ENCODE assay signal across 1 cellular context in the genomic region with DNA sequence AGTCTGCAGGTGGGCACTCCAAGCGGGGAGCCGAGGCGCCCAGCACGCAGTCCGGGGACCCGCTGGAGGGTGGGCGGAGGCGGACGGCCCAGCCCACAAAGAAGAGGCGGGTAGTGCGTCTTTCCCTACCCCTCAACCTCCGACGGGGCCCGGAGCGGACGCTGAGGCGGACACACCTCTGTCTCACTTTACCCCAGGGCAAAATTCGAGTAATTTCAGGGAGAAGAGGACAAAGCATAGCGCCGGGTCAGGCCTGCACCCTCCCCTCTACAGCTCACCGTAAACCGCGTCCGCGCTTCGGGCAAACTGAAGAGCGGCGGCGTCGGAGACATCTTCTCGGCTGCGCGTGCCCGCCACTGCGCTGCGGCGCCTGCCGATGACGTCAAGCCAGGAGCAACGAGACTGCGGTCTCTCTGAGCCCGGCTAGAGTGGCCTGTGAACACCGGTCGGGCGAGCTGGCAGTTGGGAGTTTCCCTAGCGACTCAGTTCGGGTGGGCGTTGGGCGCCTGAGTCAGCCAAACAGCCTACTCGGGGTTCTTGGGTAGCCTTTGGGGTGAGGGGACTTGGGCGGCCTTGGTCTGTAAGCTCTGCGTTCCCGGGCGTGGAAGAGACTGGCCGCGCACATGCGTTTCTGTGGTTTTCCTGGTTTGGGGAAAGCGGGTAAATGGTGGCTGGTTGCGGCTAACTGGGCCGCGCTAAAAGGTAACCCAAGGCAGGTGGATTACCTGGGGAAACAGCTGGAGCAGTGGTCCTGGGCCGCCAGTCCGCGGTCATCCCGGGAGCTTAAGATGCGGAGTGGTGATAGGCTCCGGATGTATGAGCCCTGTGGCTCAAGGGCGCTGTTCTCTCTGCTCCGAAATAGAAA.
TF ChIP-seq lines count a peak whose summit lies in the region.

A gene with protein sequence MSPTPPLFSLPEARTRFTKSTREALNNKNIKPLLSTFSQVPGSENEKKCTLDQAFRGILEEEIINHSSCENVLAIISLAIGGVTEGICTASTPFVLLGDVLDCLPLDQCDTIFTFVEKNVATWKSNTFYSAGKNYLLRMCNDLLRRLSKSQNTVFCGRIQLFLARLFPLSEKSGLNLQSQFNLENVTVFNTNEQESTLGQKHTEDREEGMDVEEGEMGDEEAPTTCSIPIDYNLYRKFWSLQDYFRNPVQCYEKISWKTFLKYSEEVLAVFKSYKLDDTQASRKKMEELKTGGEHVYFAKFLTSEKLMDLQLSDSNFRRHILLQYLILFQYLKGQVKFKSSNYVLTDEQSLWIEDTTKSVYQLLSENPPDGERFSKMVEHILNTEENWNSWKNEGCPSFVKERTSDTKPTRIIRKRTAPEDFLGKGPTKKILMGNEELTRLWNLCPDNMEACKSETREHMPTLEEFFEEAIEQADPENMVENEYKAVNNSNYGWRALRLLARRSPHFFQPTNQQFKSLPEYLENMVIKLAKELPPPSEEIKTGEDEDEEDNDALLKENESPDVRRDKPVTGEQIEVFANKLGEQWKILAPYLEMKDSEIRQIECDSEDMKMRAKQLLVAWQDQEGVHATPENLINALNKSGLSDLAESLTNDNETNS (minus strand): TSS at position 360 of the 865 bp plus-strand sequence. CDS start 28 bp downstream, at position 332.

TF ChIP-seq in K562, 482 proteins besides CTCF, POLR2A, EP300 and RAD21 (continued from another document and continues in another):
- TF ChIP-seq PCBP2 (IDR thresholded peaks at IDR 0.05; ENCODE audit: low read depth, low read length, poor library complexity, severe bottlenecking) (no peak), NUFIP1 (IDR thresholded peaks at IDR 0.05; ENCODE audit: partially characterized antibody) (no peak), ZNF584 (CRISPR knock-in tag; IDR thresholded peaks at IDR 0.05; ENCODE audit: low read depth) (no peak), ZNF668 (CRISPR knock-in tag; IDR thresholded peaks at IDR 0.05) (no peak), COPS2 (conservative IDR thresholded peaks at IDR 0.05) (no peak), U2AF1 (optimal IDR thresholded peaks at IDR 0.05; ENCODE audit: low read depth, low read length) (peak; percentile 59), SMAD1 (IDR thresholded peaks at IDR 0.05; ENCODE audit: low read depth, low read length, partially characterized antibody) (peak; percentile 67), CBX5 (IDR thresholded peaks at IDR 0.05; ENCODE audit: borderline replicate concordance, low read depth) (peak; percentile 20; the same call in 1 of the 2 replicates), BRD9 (IDR thresholded peaks at IDR 0.05; ENCODE audit: low read depth, partially characterized antibody) (peak; percentile 84), ELF2 (CRISPR knock-in tag; IDR thresholded peaks at IDR 0.05) (no peak), ZFPM2 (CRISPR knock-in tag; IDR thresholded peaks at IDR 0.05) (peak; percentile 81; the same call in 1 of the 2 replicates), ZNF12 (CRISPR knock-in tag; IDR thresholded peaks at IDR 0.05) (peak; percentile 83), ZEB2 (IDR thresholded peaks at IDR 0.05) (peak; percentile 79), ESRRB (CRISPR knock-in tag; IDR thresholded peaks at IDR 0.05; ENCODE audit: borderline replicate concordance) (no peak), ZNF324 (CRISPR knock-in tag; IDR thresholded peaks at IDR 0.05) (no peak), POLR2H (tag; IDR thresholded peaks at IDR 0.05; ENCODE audit: low read depth) (peak; percentile 90), ZBTB8A (IDR thresholded peaks at IDR 0.05; ENCODE audit: partially characterized antibody) (no peak)
- TF ChIP-seq, protein P1, sequence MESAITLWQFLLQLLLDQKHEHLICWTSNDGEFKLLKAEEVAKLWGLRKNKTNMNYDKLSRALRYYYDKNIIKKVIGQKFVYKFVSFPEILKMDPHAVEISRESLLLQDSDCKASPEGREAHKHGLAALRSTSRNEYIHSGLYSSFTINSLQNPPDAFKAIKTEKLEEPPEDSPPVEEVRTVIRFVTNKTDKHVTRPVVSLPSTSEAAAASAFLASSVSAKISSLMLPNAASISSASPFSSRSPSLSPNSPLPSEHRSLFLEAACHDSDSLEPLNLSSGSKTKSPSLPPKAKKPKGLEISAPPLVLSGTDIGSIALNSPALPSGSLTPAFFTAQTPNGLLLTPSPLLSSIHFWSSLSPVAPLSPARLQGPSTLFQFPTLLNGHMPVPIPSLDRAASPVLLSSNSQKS (CRISPR knock-in tag; IDR thresholded peaks at IDR 0.05) = no peak
- TF ChIP-seq, protein P2, sequence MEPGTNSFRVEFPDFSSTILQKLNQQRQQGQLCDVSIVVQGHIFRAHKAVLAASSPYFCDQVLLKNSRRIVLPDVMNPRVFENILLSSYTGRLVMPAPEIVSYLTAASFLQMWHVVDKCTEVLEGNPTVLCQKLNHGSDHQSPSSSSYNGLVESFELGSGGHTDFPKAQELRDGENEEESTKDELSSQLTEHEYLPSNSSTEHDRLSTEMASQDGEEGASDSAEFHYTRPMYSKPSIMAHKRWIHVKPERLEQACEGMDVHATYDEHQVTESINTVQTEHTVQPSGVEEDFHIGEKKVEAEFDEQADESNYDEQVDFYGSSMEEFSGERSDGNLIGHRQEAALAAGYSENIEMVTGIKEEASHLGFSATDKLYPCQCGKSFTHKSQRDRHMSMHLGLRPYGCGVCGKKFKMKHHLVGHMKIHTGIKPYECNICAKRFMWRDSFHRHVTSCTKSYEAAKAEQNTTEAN (CRISPR knock-in tag; IDR thresholded peaks at IDR 0.05) = peak; percentile 58; the same call in 1 of the 2 replicates
- TF ChIP-seq, protein P3, sequence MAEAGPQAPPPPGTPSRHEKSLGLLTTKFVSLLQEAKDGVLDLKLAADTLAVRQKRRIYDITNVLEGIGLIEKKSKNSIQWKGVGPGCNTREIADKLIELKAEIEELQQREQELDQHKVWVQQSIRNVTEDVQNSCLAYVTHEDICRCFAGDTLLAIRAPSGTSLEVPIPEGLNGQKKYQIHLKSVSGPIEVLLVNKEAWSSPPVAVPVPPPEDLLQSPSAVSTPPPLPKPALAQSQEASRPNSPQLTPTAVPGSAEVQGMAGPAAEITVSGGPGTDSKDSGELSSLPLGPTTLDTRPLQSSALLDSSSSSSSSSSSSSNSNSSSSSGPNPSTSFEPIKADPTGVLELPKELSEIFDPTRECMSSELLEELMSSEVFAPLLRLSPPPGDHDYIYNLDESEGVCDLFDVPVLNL (CRISPR knock-in tag; IDR thresholded peaks at IDR 0.05; ENCODE audit: low read depth) = peak; percentile 50; the same call in 1 of the 2 replicates
- TF ChIP-seq, protein P4, sequence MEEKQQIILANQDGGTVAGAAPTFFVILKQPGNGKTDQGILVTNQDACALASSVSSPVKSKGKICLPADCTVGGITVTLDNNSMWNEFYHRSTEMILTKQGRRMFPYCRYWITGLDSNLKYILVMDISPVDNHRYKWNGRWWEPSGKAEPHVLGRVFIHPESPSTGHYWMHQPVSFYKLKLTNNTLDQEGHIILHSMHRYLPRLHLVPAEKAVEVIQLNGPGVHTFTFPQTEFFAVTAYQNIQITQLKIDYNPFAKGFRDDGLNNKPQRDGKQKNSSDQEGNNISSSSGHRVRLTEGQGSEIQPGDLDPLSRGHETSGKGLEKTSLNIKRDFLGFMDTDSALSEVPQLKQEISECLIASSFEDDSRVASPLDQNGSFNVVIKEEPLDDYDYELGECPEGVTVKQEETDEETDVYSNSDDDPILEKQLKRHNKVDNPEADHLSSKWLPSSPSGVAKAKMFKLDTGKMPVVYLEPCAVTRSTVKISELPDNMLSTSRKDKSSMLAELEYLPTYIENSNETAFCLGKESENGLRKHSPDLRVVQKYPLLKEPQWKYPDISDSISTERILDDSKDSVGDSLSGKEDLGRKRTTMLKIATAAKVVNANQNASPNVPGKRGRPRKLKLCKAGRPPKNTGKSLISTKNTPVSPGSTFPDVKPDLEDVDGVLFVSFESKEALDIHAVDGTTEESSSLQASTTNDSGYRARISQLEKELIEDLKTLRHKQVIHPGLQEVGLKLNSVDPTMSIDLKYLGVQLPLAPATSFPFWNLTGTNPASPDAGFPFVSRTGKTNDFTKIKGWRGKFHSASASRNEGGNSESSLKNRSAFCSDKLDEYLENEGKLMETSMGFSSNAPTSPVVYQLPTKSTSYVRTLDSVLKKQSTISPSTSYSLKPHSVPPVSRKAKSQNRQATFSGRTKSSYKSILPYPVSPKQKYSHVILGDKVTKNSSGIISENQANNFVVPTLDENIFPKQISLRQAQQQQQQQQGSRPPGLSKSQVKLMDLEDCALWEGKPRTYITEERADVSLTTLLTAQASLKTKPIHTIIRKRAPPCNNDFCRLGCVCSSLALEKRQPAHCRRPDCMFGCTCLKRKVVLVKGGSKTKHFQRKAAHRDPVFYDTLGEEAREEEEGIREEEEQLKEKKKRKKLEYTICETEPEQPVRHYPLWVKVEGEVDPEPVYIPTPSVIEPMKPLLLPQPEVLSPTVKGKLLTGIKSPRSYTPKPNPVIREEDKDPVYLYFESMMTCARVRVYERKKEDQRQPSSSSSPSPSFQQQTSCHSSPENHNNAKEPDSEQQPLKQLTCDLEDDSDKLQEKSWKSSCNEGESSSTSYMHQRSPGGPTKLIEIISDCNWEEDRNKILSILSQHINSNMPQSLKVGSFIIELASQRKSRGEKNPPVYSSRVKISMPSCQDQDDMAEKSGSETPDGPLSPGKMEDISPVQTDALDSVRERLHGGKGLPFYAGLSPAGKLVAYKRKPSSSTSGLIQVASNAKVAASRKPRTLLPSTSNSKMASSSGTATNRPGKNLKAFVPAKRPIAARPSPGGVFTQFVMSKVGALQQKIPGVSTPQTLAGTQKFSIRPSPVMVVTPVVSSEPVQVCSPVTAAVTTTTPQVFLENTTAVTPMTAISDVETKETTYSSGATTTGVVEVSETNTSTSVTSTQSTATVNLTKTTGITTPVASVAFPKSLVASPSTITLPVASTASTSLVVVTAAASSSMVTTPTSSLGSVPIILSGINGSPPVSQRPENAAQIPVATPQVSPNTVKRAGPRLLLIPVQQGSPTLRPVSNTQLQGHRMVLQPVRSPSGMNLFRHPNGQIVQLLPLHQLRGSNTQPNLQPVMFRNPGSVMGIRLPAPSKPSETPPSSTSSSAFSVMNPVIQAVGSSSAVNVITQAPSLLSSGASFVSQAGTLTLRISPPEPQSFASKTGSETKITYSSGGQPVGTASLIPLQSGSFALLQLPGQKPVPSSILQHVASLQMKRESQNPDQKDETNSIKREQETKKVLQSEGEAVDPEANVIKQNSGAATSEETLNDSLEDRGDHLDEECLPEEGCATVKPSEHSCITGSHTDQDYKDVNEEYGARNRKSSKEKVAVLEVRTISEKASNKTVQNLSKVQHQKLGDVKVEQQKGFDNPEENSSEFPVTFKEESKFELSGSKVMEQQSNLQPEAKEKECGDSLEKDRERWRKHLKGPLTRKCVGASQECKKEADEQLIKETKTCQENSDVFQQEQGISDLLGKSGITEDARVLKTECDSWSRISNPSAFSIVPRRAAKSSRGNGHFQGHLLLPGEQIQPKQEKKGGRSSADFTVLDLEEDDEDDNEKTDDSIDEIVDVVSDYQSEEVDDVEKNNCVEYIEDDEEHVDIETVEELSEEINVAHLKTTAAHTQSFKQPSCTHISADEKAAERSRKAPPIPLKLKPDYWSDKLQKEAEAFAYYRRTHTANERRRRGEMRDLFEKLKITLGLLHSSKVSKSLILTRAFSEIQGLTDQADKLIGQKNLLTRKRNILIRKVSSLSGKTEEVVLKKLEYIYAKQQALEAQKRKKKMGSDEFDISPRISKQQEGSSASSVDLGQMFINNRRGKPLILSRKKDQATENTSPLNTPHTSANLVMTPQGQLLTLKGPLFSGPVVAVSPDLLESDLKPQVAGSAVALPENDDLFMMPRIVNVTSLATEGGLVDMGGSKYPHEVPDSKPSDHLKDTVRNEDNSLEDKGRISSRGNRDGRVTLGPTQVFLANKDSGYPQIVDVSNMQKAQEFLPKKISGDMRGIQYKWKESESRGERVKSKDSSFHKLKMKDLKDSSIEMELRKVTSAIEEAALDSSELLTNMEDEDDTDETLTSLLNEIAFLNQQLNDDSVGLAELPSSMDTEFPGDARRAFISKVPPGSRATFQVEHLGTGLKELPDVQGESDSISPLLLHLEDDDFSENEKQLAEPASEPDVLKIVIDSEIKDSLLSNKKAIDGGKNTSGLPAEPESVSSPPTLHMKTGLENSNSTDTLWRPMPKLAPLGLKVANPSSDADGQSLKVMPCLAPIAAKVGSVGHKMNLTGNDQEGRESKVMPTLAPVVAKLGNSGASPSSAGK (IDR thresholded peaks at IDR 0.05) = peak; percentile 86
- TF ChIP-seq, protein P5, sequence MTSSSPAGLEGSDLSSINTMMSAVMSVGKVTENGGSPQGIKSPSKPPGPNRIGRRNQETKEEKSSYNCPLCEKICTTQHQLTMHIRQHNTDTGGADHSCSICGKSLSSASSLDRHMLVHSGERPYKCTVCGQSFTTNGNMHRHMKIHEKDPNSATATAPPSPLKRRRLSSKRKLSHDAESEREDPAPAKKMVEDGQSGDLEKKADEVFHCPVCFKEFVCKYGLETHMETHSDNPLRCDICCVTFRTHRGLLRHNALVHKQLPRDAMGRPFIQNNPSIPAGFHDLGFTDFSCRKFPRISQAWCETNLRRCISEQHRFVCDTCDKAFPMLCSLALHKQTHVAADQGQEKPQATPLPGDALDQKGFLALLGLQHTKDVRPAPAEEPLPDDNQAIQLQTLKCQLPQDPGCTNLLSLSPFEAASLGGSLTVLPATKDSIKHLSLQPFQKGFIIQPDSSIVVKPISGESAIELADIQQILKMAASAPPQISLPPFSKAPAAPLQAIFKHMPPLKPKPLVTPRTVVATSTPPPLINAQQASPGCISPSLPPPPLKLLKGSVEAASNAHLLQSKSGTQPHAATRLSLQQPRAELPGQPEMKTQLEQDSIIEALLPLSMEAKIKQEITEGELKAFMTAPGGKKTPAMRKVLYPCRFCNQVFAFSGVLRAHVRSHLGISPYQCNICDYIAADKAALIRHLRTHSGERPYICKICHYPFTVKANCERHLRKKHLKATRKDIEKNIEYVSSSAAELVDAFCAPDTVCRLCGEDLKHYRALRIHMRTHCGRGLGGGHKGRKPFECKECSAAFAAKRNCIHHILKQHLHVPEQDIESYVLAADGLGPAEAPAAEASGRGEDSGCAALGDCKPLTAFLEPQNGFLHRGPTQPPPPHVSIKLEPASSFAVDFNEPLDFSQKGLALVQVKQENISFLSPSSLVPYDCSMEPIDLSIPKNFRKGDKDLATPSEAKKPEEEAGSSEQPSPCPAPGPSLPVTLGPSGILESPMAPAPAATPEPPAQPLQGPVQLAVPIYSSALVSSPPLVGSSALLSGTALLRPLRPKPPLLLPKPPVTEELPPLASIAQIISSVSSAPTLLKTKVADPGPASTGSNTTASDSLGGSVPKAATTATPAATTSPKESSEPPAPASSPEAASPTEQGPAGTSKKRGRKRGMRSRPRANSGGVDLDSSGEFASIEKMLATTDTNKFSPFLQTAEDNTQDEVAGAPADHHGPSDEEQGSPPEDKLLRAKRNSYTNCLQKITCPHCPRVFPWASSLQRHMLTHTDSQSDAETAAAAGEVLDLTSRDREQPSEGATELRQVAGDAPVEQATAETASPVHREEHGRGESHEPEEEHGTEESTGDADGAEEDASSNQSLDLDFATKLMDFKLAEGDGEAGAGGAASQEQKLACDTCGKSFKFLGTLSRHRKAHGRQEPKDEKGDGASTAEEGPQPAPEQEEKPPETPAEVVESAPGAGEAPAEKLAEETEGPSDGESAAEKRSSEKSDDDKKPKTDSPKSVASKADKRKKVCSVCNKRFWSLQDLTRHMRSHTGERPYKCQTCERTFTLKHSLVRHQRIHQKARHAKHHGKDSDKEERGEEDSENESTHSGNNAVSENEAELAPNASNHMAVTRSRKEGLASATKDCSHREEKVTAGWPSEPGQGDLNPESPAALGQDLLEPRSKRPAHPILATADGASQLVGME (CRISPR knock-in tag; IDR thresholded peaks at IDR 0.05) = peak; percentile 85; the same call in 1 of the 2 replicates
- TF ChIP-seq, protein P6, sequence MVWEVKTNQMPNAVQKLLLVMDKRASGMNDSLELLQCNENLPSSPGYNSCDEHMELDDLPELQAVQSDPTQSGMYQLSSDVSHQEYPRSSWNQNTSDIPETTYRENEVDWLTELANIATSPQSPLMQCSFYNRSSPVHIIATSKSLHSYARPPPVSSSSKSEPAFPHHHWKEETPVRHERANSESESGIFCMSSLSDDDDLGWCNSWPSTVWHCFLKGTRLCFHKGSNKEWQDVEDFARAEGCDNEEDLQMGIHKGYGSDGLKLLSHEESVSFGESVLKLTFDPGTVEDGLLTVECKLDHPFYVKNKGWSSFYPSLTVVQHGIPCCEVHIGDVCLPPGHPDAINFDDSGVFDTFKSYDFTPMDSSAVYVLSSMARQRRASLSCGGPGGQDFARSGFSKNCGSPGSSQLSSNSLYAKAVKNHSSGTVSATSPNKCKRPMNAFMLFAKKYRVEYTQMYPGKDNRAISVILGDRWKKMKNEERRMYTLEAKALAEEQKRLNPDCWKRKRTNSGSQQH (CRISPR knock-in tag; IDR thresholded peaks at IDR 0.05) = no peak; the same call in 1 of the 2 replicates
